ENCODE assay signal across 1 cellular context in the genomic region with DNA sequence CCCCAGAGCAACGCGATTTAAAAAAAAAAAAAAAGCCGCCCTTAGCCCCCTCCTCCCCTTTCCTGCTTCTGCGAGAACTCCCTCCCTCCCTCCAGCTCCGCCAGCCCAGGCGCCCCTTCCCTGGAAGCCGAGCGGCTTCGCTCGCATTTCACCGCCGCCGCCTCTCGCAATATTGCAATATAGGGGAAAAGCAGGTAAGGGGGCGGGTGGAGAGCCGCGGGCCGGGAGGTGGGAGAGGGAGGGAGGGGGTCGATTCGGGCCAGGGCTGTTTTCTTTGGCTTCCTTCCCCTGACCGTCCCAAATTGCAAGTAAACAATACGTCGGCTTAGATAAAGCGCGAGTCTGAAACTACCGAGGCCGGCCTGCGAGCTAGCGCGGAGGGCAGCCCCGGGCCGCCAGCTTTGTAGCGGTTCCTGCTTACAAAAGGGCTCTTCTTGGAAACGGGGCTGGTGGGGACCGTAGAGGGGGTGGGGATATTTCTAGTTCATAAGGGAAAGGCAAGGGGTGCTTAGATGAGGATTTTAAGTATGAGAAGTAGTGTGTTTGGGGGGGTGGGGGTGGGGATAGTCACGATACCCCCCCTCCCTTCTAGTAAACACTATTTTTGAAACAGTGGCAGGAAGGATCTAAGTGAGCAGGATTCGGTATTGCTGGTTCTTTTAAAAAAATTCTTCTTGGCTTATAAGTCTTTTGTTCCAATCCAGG.
TF ChIP-seq lines count a peak whose summit lies in the region.

No MANE protein-coding gene starts in this region.

TF ChIP-seq in HEK293, 187 proteins besides CTCF, POLR2A, EP300 and RAD21 (continued from another document and continues in another):
- TF ChIP-seq ZNF37A (tag by site-specific recombination; IDR thresholded peaks at IDR 0.05), result no peak
- 0 out of 2 replicates have a peak, but pooled peaks have one; percentile 8 for TF ChIP-seq ZNF391 (tag by site-specific recombination; IDR thresholded peaks at IDR 0.05; ENCODE audit: borderline replicate concordance, low read depth)
- peak; percentile 79 for TF ChIP-seq ZNF335 (tag by site-specific recombination; conservative IDR thresholded peaks at IDR 0.05)
- TF ChIP-seq ZFP37 (tag by site-specific recombination; IDR thresholded peaks at IDR 0.05), result no peak
- peak; percentile 44; the same call in 1 of the 2 replicates for TF ChIP-seq GLIS1 (tag by site-specific recombination; IDR thresholded peaks at IDR 0.05)
- no peak for TF ChIP-seq ZNF473 (tag by site-specific recombination; IDR thresholded peaks at IDR 0.05)
- TF ChIP-seq ZNF530 (tag by site-specific recombination; IDR thresholded peaks at IDR 0.05; ENCODE audit: low read depth), result no peak
- no peak for TF ChIP-seq EGR2 (tag by site-specific recombination; IDR thresholded peaks at IDR 0.05; ENCODE audit: low read depth)
- no peak for TF ChIP-seq ZNF280C (tag by site-specific recombination; IDR thresholded peaks at IDR 0.05)
- TF ChIP-seq ZSCAN23 (tag by site-specific recombination; IDR thresholded peaks at IDR 0.05), result no peak
- TF ChIP-seq ZFP69B (tag by site-specific recombination; IDR thresholded peaks at IDR 0.05), result no peak
- TF ChIP-seq ZNF416 (tag by site-specific recombination; IDR thresholded peaks at IDR 0.05), result no peak
- TF ChIP-seq TCF7L2 (IDR thresholded peaks at IDR 0.05; ENCODE audit: borderline replicate concordance, low read depth, low read length), result no peak
- TF ChIP-seq ZNF426 (tag by site-specific recombination; IDR thresholded peaks at IDR 0.05), result no peak
- TF ChIP-seq, protein P1, sequence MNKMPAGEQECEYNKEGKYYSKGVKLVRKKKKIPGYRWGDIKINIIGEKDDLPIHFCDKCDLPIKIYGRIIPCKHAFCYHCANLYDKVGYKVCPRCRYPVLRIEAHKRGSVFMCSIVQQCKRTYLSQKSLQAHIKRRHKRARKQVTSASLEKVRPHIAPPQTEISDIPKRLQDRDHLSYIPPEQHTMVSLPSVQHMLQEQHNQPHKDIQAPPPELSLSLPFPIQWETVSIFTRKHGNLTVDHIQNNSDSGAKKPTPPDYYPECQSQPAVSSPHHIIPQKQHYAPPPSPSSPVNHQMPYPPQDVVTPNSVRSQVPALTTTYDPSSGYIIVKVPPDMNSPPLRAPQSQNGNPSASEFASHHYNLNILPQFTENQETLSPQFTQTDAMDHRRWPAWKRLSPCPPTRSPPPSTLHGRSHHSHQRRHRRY (tag by site-specific recombination; IDR thresholded peaks at IDR 0.05), result no peak
- TF ChIP-seq, protein P2, sequence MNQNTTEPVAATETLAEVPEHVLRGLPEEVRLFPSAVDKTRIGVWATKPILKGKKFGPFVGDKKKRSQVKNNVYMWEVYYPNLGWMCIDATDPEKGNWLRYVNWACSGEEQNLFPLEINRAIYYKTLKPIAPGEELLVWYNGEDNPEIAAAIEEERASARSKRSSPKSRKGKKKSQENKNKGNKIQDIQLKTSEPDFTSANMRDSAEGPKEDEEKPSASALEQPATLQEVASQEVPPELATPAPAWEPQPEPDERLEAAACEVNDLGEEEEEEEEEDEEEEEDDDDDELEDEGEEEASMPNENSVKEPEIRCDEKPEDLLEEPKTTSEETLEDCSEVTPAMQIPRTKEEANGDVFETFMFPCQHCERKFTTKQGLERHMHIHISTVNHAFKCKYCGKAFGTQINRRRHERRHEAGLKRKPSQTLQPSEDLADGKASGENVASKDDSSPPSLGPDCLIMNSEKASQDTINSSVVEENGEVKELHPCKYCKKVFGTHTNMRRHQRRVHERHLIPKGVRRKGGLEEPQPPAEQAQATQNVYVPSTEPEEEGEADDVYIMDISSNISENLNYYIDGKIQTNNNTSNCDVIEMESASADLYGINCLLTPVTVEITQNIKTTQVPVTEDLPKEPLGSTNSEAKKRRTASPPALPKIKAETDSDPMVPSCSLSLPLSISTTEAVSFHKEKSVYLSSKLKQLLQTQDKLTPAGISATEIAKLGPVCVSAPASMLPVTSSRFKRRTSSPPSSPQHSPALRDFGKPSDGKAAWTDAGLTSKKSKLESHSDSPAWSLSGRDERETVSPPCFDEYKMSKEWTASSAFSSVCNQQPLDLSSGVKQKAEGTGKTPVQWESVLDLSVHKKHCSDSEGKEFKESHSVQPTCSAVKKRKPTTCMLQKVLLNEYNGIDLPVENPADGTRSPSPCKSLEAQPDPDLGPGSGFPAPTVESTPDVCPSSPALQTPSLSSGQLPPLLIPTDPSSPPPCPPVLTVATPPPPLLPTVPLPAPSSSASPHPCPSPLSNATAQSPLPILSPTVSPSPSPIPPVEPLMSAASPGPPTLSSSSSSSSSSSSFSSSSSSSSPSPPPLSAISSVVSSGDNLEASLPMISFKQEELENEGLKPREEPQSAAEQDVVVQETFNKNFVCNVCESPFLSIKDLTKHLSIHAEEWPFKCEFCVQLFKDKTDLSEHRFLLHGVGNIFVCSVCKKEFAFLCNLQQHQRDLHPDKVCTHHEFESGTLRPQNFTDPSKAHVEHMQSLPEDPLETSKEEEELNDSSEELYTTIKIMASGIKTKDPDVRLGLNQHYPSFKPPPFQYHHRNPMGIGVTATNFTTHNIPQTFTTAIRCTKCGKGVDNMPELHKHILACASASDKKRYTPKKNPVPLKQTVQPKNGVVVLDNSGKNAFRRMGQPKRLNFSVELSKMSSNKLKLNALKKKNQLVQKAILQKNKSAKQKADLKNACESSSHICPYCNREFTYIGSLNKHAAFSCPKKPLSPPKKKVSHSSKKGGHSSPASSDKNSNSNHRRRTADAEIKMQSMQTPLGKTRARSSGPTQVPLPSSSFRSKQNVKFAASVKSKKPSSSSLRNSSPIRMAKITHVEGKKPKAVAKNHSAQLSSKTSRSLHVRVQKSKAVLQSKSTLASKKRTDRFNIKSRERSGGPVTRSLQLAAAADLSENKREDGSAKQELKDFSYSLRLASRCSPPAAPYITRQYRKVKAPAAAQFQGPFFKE (tag by site-specific recombination; IDR thresholded peaks at IDR 0.05; ENCODE audit: borderline replicate concordance), result no peak
- TF ChIP-seq ZNF768 (tag by site-specific recombination; IDR thresholded peaks at IDR 0.05), result no peak
- TF ChIP-seq ZNF132 (tag by site-specific recombination; IDR thresholded peaks at IDR 0.05; ENCODE audit: borderline replicate concordance), result no peak
- no peak for TF ChIP-seq BCL11A (tag by site-specific recombination; IDR thresholded peaks at IDR 0.05; ENCODE audit: low read depth)
- no peak for TF ChIP-seq ZNF510 (tag by site-specific recombination; IDR thresholded peaks at IDR 0.05; ENCODE audit: insufficient replicate concordance)
- peak; percentile 12; the same call in 1 of the 2 replicates for TF ChIP-seq FEZF1 (tag by site-specific recombination; IDR thresholded peaks at IDR 0.05)
- TF ChIP-seq ZNF610 (tag by site-specific recombination; IDR thresholded peaks at IDR 0.05; ENCODE audit: borderline replicate concordance), result no peak
- TF ChIP-seq, protein P3, sequence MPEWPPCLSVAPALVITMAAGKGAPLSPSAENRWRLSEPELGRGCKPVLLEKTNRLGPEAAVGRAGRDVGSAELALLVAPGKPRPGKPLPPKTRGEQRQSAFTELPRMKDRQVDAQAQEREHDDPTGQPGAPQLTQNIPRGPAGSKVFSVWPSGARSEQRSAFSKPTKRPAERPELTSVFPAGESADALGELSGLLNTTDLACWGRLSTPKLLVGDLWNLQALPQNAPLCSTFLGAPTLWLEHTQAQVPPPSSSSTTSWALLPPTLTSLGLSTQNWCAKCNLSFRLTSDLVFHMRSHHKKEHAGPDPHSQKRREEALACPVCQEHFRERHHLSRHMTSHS (tag by site-specific recombination; IDR thresholded peaks at IDR 0.05), result no peak
- peak; percentile 68 for TF ChIP-seq ZEB2 (tag by site-specific recombination; IDR thresholded peaks at IDR 0.05)
- TF ChIP-seq ZBTB20 (tag by site-specific recombination; IDR thresholded peaks at IDR 0.05), result peak; percentile 71; the same call in 1 of the 2 replicates
- peak; percentile 24; the same call in 1 of the 2 replicates for TF ChIP-seq ZSCAN30 (tag by site-specific recombination; IDR thresholded peaks at IDR 0.05)
- TF ChIP-seq KLF17 (tag by site-specific recombination; IDR thresholded peaks at IDR 0.05), result 0 out of 2 replicates have a peak, but pooled peaks have one; percentile 20
- TF ChIP-seq OSR2 (tag by site-specific recombination; IDR thresholded peaks at IDR 0.05), result no peak; the same call in 1 of the 2 replicates
- TF ChIP-seq HOXA7 (CRISPR knock-in tag; IDR thresholded peaks at IDR 0.05; ENCODE audit: borderline replicate concordance), result no peak
- peak; percentile 48; the same call in 1 of the 2 replicates for TF ChIP-seq ZNF24 (tag by site-specific recombination; IDR thresholded peaks at IDR 0.05)
- TF ChIP-seq, protein P4, sequence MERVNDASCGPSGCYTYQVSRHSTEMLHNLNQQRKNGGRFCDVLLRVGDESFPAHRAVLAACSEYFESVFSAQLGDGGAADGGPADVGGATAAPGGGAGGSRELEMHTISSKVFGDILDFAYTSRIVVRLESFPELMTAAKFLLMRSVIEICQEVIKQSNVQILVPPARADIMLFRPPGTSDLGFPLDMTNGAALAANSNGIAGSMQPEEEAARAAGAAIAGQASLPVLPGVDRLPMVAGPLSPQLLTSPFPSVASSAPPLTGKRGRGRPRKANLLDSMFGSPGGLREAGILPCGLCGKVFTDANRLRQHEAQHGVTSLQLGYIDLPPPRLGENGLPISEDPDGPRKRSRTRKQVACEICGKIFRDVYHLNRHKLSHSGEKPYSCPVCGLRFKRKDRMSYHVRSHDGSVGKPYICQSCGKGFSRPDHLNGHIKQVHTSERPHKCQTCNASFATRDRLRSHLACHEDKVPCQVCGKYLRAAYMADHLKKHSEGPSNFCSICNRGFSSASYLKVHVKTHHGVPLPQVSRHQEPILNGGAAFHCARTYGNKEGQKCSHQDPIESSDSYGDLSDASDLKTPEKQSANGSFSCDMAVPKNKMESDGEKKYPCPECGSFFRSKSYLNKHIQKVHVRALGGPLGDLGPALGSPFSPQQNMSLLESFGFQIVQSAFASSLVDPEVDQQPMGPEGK (tag by site-specific recombination; IDR thresholded peaks at IDR 0.05), result peak; percentile 93
- no peak for TF ChIP-seq TRIM28 (IDR thresholded peaks at IDR 0.05; ENCODE audit: borderline replicate concordance, low read length)
- TF ChIP-seq ZFP41 (tag by site-specific recombination; IDR thresholded peaks at IDR 0.05; ENCODE audit: borderline replicate concordance), result no peak
- no peak for TF ChIP-seq ZNF19 (tag by site-specific recombination; IDR thresholded peaks at IDR 0.05; ENCODE audit: low read depth)
- TF ChIP-seq ZNF2 (tag by site-specific recombination; IDR thresholded peaks at IDR 0.05), result peak; percentile 12; the same call in 1 of the 2 replicates
- TF ChIP-seq YY2 (tag by site-specific recombination; IDR thresholded peaks at IDR 0.05), result no peak
- 0 out of 2 replicates have a peak, but pooled peaks have one; percentile 32 for TF ChIP-seq KLF9 (tag by site-specific recombination; IDR thresholded peaks at IDR 0.05; ENCODE audit: low read depth)
- TF ChIP-seq, protein P5, sequence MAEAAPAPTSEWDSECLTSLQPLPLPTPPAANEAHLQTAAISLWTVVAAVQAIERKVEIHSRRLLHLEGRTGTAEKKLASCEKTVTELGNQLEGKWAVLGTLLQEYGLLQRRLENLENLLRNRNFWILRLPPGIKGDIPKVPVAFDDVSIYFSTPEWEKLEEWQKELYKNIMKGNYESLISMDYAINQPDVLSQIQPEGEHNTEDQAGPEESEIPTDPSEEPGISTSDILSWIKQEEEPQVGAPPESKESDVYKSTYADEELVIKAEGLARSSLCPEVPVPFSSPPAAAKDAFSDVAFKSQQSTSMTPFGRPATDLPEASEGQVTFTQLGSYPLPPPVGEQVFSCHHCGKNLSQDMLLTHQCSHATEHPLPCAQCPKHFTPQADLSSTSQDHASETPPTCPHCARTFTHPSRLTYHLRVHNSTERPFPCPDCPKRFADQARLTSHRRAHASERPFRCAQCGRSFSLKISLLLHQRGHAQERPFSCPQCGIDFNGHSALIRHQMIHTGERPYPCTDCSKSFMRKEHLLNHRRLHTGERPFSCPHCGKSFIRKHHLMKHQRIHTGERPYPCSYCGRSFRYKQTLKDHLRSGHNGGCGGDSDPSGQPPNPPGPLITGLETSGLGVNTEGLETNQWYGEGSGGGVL (tag by site-specific recombination; IDR thresholded peaks at IDR 0.05), result peak; percentile 91
- TF ChIP-seq ZBTB48 (tag by site-specific recombination; IDR thresholded peaks at IDR 0.05), result 0 out of 2 replicates have a peak, but pooled peaks have one; percentile 19
- TF ChIP-seq, protein P6, sequence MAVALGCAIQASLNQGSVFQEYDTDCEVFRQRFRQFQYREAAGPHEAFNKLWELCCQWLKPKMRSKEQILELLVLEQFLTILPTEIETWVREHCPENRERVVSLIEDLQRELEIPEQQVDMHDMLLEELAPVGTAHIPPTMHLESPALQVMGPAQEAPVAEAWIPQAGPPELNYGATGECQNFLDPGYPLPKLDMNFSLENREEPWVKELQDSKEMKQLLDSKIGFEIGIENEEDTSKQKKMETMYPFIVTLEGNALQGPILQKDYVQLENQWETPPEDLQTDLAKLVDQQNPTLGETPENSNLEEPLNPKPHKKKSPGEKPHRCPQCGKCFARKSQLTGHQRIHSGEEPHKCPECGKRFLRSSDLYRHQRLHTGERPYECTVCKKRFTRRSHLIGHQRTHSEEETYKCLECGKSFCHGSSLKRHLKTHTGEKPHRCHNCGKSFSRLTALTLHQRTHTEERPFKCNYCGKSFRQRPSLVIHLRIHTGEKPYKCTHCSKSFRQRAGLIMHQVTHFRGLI (tag by site-specific recombination; IDR thresholded peaks at IDR 0.05), result no peak
- TF ChIP-seq ZBTB7A (tag by site-specific recombination; IDR thresholded peaks at IDR 0.05; ENCODE audit: low read depth), result 0 out of 2 replicates have a peak, but pooled peaks have one; percentile 56
- peak; percentile 33; the same call in 1 of the 2 replicates for TF ChIP-seq ZNF629 (tag by site-specific recombination; IDR thresholded peaks at IDR 0.05)
- TF ChIP-seq ZNF747 (tag by site-specific recombination; IDR thresholded peaks at IDR 0.05), result no peak
- TF ChIP-seq ZBTB1 (tag by site-specific recombination; IDR thresholded peaks at IDR 0.05), result no peak
- no peak for TF ChIP-seq MZF1 (tag by site-specific recombination; IDR thresholded peaks at IDR 0.05; ENCODE audit: borderline replicate concordance)
